ENCODE assay signal across 8 cellular contexts in genomic region chr5:87300744-87301143, GRCh38. TPM values are rescaled to one million over a fixed set of nuclear protein-coding genes. Genes with fewer than 3 reads are reported as not detected.
A peak's percentile ranks its signal among the peaks of the same experiment; 100 is the strongest.
DNase-seq lines count a peak whose midpoint lies in the region; ATAC-seq and TF ChIP-seq lines count a peak whose summit lies in the region.

No MANE protein-coding gene starts in this region.

- H3K36me3 Mint-ChIP-seq in activated CD4-positive, alpha-beta T cell treated with anti-CD3 and anti-CD28 coated beads for 36 hours (ENCODE audit: low read depth): peaks cover 37% of the 10 kb centered on the region
- peaks cover 44% of the 10 kb centered on the region for H3K36me3 Mint-ChIP-seq in activated CD4-positive, alpha-beta T cell treated with anti-CD3 and anti-CD28 coated beads, Interleukin-2, amount 10 ng/mL, durations not matched to agents 7 days and 5 days (ENCODE audit: low read depth)

- H3K4me1 Mint-ChIP-seq in activated CD4-positive, alpha-beta T cell treated with anti-CD3 and anti-CD28 coated beads for 36 hours: peaks cover 66% of the 10 kb centered on the region
- H3K4me1 Mint-ChIP-seq in activated CD4-positive, alpha-beta T cell treated with anti-CD3 and anti-CD28 coated beads, Interleukin-2, amount 10 ng/mL, durations not matched to agents 7 days and 5 days: peaks cover 42% of the 10 kb centered on the region

- ATAC-seq in activated CD4-positive, alpha-beta T cell treated with anti-CD3 and anti-CD28 coated beads for 36 hours: peak; percentile 99
- ATAC-seq in HG02870 (IDR thresholded peaks at IDR 0.05; ENCODE audit: unreplicated experiment): no peak

- DNase-seq in activated CD4-positive, alpha-beta T cell treated with anti-CD3 and anti-CD28 coated beads for 36 hours: peak; percentile 73
- DNase-seq in activated CD4-positive, alpha-beta T cell treated with anti-CD3 and anti-CD28 coated beads, Interleukin-2, amount 10 ng/mL, durations not matched to agents 7 days and 5 days: no peak
- DNase-seq in SW480 (ENCODE audit: low spot score) (peak; percentile 48), fibroblast of pulmonary artery (ENCODE audit: low read depth) (peak; percentile 84), germinal center (ENCODE audit: low spot score) (no peak), globus pallidus (ENCODE audit: low spot score) (no peak)
- peak; percentile 19 for DNase-seq in stimulated activated CD8-positive, alpha-beta memory T cell treated with anti-CD3 and anti-CD28 coated beads, Interleukin-12 subunit alpha, Interleukin-12 subunit beta, amount 100 ng/mL, for 24 hours (ENCODE audit: extremely low read depth)

- no peak overlapping the region for H3K4me3 Mint-ChIP-seq in activated CD4-positive, alpha-beta T cell treated with anti-CD3 and anti-CD28 coated beads for 36 hours
- no peak overlapping the region for H3K4me3 Mint-ChIP-seq in activated CD4-positive, alpha-beta T cell treated with anti-CD3 and anti-CD28 coated beads, Interleukin-2, amount 10 ng/mL, durations not matched to agents 7 days and 5 days

- intact Hi-C loops in activated CD4-positive, alpha-beta T cell treated with anti-CD3 and anti-CD28 coated beads for 36 hours (cut with DNase I, micrococcal nuclease): loop anchor here in 1 of 2 experiments (5.0 kb wide), 1 partner anchor 33 kb away; the partner anchor contains the start of gene RASA1

- no peaks in the 10 kb centered on the region for H3K27me3 Mint-ChIP-seq in activated CD4-positive, alpha-beta T cell treated with anti-CD3 and anti-CD28 coated beads for 36 hours
- no peaks in the 10 kb centered on the region for H3K27me3 Mint-ChIP-seq in activated CD4-positive, alpha-beta T cell treated with anti-CD3 and anti-CD28 coated beads, Interleukin-2, amount 10 ng/mL, durations not matched to agents 7 days and 5 days

- peaks cover 6% of the 10 kb centered on the region for H3K9me3 Mint-ChIP-seq in activated CD4-positive, alpha-beta T cell treated with anti-CD3 and anti-CD28 coated beads for 36 hours (ENCODE audit: low read depth)
- peaks cover 15% of the 10 kb centered on the region for H3K9me3 Mint-ChIP-seq in activated CD4-positive, alpha-beta T cell treated with anti-CD3 and anti-CD28 coated beads, Interleukin-2, amount 10 ng/mL, durations not matched to agents 7 days and 5 days

- no peak for TF ChIP-seq CTCF in fibroblast of pulmonary artery (IDR thresholded peaks at IDR 0.05; ENCODE audit: low read length, missing control alignments)

- POLR2A ChIA-PET in activated CD4-positive, alpha-beta T cell treated with anti-CD3 and anti-CD28 coated beads for 36 hours (lab: Charles Lee): no interaction called here
- POLR2A ChIA-PET in activated CD4-positive, alpha-beta T cell treated with anti-CD3 and anti-CD28 coated beads, Interleukin-2, amount 10 ng/mL, durations not matched to agents 7 days and 5 days (lab: Charles Lee): no interaction called here

- CTCF ChIA-PET in activated CD4-positive, alpha-beta T cell treated with anti-CD3 and anti-CD28 coated beads for 36 hours (lab: Charles Lee): no interaction called here
- CTCF ChIA-PET in activated CD4-positive, alpha-beta T cell treated with anti-CD3 and anti-CD28 coated beads, Interleukin-2, amount 10 ng/mL, durations not matched to agents 7 days and 5 days (lab: Charles Lee): no interaction called here

- H3K27ac Mint-ChIP-seq in activated CD4-positive, alpha-beta T cell treated with anti-CD3 and anti-CD28 coated beads for 36 hours: no peak overlapping the region
- no peak overlapping the region for H3K27ac Mint-ChIP-seq in activated CD4-positive, alpha-beta T cell treated with anti-CD3 and anti-CD28 coated beads, Interleukin-2, amount 10 ng/mL, durations not matched to agents 7 days and 5 days

- H3K4me3 ChIP-seq in fibroblast of pulmonary artery (replicated peaks; ENCODE audit: low read depth, low read length): no peak overlapping the region

RNA-seq across cellular contexts. Expression of gene RASA1, which starts 33.1 kb away (rescaled TPM):
- 10 to 100 TPM; 22.6 to 22.9 TPM for total RNA-seq in activated CD4-positive, alpha-beta T cell treated with anti-CD3 and anti-CD28 coated beads for 36 hours
- total RNA-seq in activated CD4-positive, alpha-beta T cell treated with anti-CD3 and anti-CD28 coated beads, Interleukin-2, amount 10 ng/mL, durations not matched to agents 7 days and 5 days: 10 to 100 TPM; 19.0 to 20.6 TPM

Comparison
In these comparisons a context has a peak if more than half of its experiments do, and no peak if none do; other contexts are left out.
1. DNase-seq: peak in activated CD4-positive, alpha-beta T cell treated with anti-CD3 and anti-CD28 coated beads for 36 hours (single experiment), SW480 (single experiment), fibroblast of pulmonary artery (single experiment) and stimulated activated CD8-positive, alpha-beta memory T cell treated with anti-CD3 and anti-CD28 coated beads, Interleukin-12 subunit alpha, Interleukin-12 subunit beta, amount 100 ng/mL, for 24 hours (single experiment); none in activated CD4-positive, alpha-beta T cell treated with anti-CD3 and anti-CD28 coated beads, Interleukin-2, amount 10 ng/mL, durations not matched to agents 7 days and 5 days (single experiment), germinal center (single experiment) and globus pallidus (single experiment).